In genomic region chr22:19082793-19083192, GRCh38 we compare ENCODE assay signal across 41 cellular contexts. TPM values are rescaled to one million over a fixed set of nuclear protein-coding genes. Genes with fewer than 3 reads are reported as not detected.
"Had no signal": no experiment of that assay in that cellular context is flagged by ENCODE, and none has a peak within 500 bp of the region (broad histone marks: within the 10 kb centered on the region; RNA-seq: fewer than 3 reads in every experiment).

No MANE protein-coding gene starts in this region.

- ATAC-seq: body of pancreas, Right ventricle myocardium inferior had no signal

- H3K27ac ChIP-seq: body of pancreas, breast epithelium, KMS-11, PC-9, RWPE1, VCaP had no signal

- DNase-seq: activated B cell treated with CpG ODN at 0.5 μM for 24 hours; activated CD4-positive, alpha-beta memory T cell treated with anti-CD3 and anti-CD28 coated beads, Interleukin-2, amount 10 ng/mL, durations not matched to agents 7 days and 5 days; activated CD4-positive, alpha-beta T cell treated with anti-CD3 and anti-CD28 coated beads for 1 hour; activated CD4-positive, alpha-beta T cell treated with anti-CD3 and anti-CD28 coated beads for 48 hours; activated gamma-delta T cell; activated naive CD4-positive, alpha-beta T cell treated with Interleukin-2 at 50 U/mL for 16 hours; activated naive CD8-positive, alpha-beta T cell treated with anti-CD3 and anti-CD28 coated beads, Interleukin-2, amount 10 ng/mL, durations not matched to agents 7 days and 5 days; activated T-cell treated with anti-CD3 and anti-CD28 coated beads, Interleukin-2, amount 50 U/mL, for 24 hours; amygdala; body of pancreas; MM.1S; MV-4-11; NCI-H1092 treated with DMSO at 0.1 percent for 48 hours; NCI-H1417; NCI-H146; NCI-H187; NCI-H2029 treated with DMSO at 0.1 percent for 48 hours; NCI-H2107; NCI-H510A; NCI-H526; NCI-H748 treated with DMSO at 0.1 percent for 48 hours; PC-9; SIG-M5; SW 1271; T-helper 1 cell; T-helper 2 cell; T-helper 9 cell had no signal

- FAIRE-seq: astrocyte, RCC 7860 had no signal

- H3K4me2 ChIP-seq: KMS-11, PC-9 had no signal

- H3K4me3 ChIP-seq: body of pancreas, breast epithelium, PC-9 had no signal

- H3K27me3 Mint-ChIP-seq: activated B cell treated with CpG ODN at 0.5 μM for 24 hours; activated CD4-positive, alpha-beta memory T cell treated with anti-CD3 and anti-CD28 coated beads, Interleukin-2, amount 10 ng/mL, durations not matched to agents 7 days and 5 days; activated naive CD4-positive, alpha-beta T cell treated with anti-CD3 and anti-CD28 coated beads, Interleukin-2, amount 50 U/mL, for 24 hours; activated naive CD8-positive, alpha-beta T cell treated with anti-CD3 and anti-CD28 coated beads, Interleukin-2, amount 10 ng/mL, durations not matched to agents 7 days and 5 days; activated T-cell treated with anti-CD3 and anti-CD28 coated beads, Interleukin-2, amount 50 U/mL, for 24 hours had no signal

- H3K4me1 ChIP-seq: breast epithelium had no signal

- H3K9me3 Mint-ChIP-seq: activated B cell treated with CpG ODN at 0.5 μM for 24 hours; activated CD4-positive, alpha-beta memory T cell treated with anti-CD3 and anti-CD28 coated beads, Interleukin-2, amount 10 ng/mL, durations not matched to agents 7 days and 5 days; activated naive CD4-positive, alpha-beta T cell treated with anti-CD3 and anti-CD28 coated beads, Interleukin-2, amount 50 U/mL, for 24 hours; activated naive CD8-positive, alpha-beta T cell treated with anti-CD3 and anti-CD28 coated beads, Interleukin-2, amount 10 ng/mL, durations not matched to agents 7 days and 5 days; activated T-cell treated with anti-CD3 and anti-CD28 coated beads, Interleukin-2, amount 50 U/mL, for 24 hours; activated T-helper 2 cell treated with anti-CD3 and anti-CD28 coated beads, Interferon-gamma antibody, Interleukin-2, Interleukin-4, amounts not matched to agents 10 μg/mL and 5 μg/mL and 100 μg/mL, durations not matched to agents 14 hours and 24 hours and 36 hours had no signal

- H3K27ac Mint-ChIP-seq: activated B cell treated with CpG ODN at 0.5 μM for 24 hours; activated CD4-positive, alpha-beta memory T cell treated with anti-CD3 and anti-CD28 coated beads, Interleukin-2, amount 10 ng/mL, durations not matched to agents 7 days and 5 days; activated naive CD8-positive, alpha-beta T cell treated with anti-CD3 and anti-CD28 coated beads, Interleukin-2, amount 10 ng/mL, durations not matched to agents 7 days and 5 days; activated T-cell treated with anti-CD3 and anti-CD28 coated beads, Interleukin-2, amount 50 U/mL, for 24 hours; activated T-helper 2 cell treated with anti-CD3 and anti-CD28 coated beads, Interferon-gamma antibody, Interleukin-2, Interleukin-4, amounts not matched to agents 10 μg/mL and 5 μg/mL and 100 μg/mL, durations not matched to agents 14 hours and 24 hours and 36 hours had no signal

- H3K9ac ChIP-seq: KMS-11 had no signal

- H3K9me3 ChIP-seq: body of pancreas, breast epithelium had no signal

- H2AFZ ChIP-seq: PC-9 had no signal

- H3K27me3 ChIP-seq: body of pancreas, breast epithelium had no signal

- H3K36me3 ChIP-seq: breast epithelium had no signal

- H3K4me3 Mint-ChIP-seq: activated B cell treated with CpG ODN at 0.5 μM for 24 hours; activated CD4-positive, alpha-beta memory T cell treated with anti-CD3 and anti-CD28 coated beads, Interleukin-2, amount 10 ng/mL, durations not matched to agents 7 days and 5 days; activated naive CD4-positive, alpha-beta T cell treated with anti-CD3 and anti-CD28 coated beads, Interleukin-2, amount 50 U/mL, for 24 hours; activated naive CD8-positive, alpha-beta T cell treated with anti-CD3 and anti-CD28 coated beads, Interleukin-2, amount 10 ng/mL, durations not matched to agents 7 days and 5 days; activated T-cell treated with anti-CD3 and anti-CD28 coated beads, Interleukin-2, amount 50 U/mL, for 24 hours had no signal

RNA-seq across cellular contexts. Expression of gene TSSK2, which starts 48.3 kb away (rescaled TPM):
- total RNA-seq: activated CD4-positive, alpha-beta memory T cell treated with anti-CD3 and anti-CD28 coated beads, Interleukin-2, amount 10 ng/mL, durations not matched to agents 7 days and 5 days; activated CD8-positive, alpha-beta memory T cell treated with anti-CD3 and anti-CD28 coated beads for 36 hours; activated naive CD8-positive, alpha-beta T cell treated with anti-CD3 and anti-CD28 coated beads, Interleukin-2, amount 10 ng/mL, durations not matched to agents 7 days and 5 days; activated T-helper 2 cell treated with anti-CD3 and anti-CD28 coated beads, Interferon-gamma antibody, Interleukin-2, Interleukin-4, amounts not matched to agents 10 μg/mL and 5 μg/mL and 100 μg/mL, durations not matched to agents 14 hours and 24 hours and 36 hours; astrocyte; breast epithelium; cardiac septum; LHCN-M2; OCI-LY7; PC-9; Right ventricle myocardium inferior; SK-MEL-5 had no signal
